In genomic region chr10:104254493-104255243, GRCh38 we compare ENCODE assay signal across 9 cellular contexts. TPM values are rescaled to one million over a fixed set of nuclear protein-coding genes. Genes with fewer than 3 reads are reported as not detected.
DNase-seq lines count a peak whose midpoint lies in the region; ATAC-seq, FAIRE-seq and TF ChIP-seq lines count a peak whose summit lies in the region.
"Had no signal": no experiment of that assay in that cellular context is flagged by ENCODE, and none has a peak within 500 bp of the region (broad histone marks: within the 10 kb centered on the region; RNA-seq: fewer than 3 reads in every experiment).

GSTO1 (plus strand) TSS chr10:104254892; CDS start chr10:104254929, 37 bp downstream.

- H3K27ac Mint-ChIP-seq in osteocyte (ENCODE audit: unreplicated experiment), result peak within 1 kb of the TSS; percentile 97

- H3K4me1 Mint-ChIP-seq in osteocyte (ENCODE audit: unreplicated experiment), result peaks cover 35% of the 10 kb centered on the region

- H3K9me3 ChIP-seq in SU-DHL-6 (ENCODE audit: insufficient read depth, low read length), result no peaks in the 10 kb centered on the region

- peak; percentile 55 for DNase-seq in COLO668 (lab: John Stamatoyannopoulos, UW; ENCODE audit: unreplicated experiment)
- DNase-seq in HTR-8/SVneo (ENCODE audit: insufficient read length, low spot score), result peak; percentile 67
- DNase-seq in Right ventricle myocardium superior, result peak; percentile 92
- DNase-seq in osteocyte (ENCODE audit: extremely low spot score, unreplicated experiment), result no peak
- no peak for DNase-seq in NCI-H1092 treated with DMSO at 0.1 percent for 48 hours (lab: John Stamatoyannopoulos, UW)

- intact Hi-C loops in Right ventricle myocardium superior (cut with DNase I), result no loop called here

- H3K4me3 Mint-ChIP-seq in osteocyte (ENCODE audit: unreplicated experiment), result peak within 1 kb of the TSS; percentile 94

- H3K27me3 ChIP-seq in SU-DHL-6 (ENCODE audit: low read length), result no peaks in the 10 kb centered on the region

- 0 to 1% (median 1%) methylated on average over 59 to 63 of the region's 63 CpGs for WGBS in adipose tissue, 3 donors

- H3K36me3 ChIP-seq in SU-DHL-6 (ENCODE audit: low read length), result no peaks in the 10 kb centered on the region

- no peak within 1 kb of the TSS for H3K4me3 ChIP-seq in SU-DHL-6 (ENCODE audit: insufficient read depth, low read length, poor library complexity, severe bottlenecking)

- ATAC-seq in GM19467 (IDR thresholded peaks at IDR 0.05; ENCODE audit: unreplicated experiment) (peak; percentile 66), Right ventricle myocardium superior (ENCODE audit: poor library complexity) (peak; percentile 93)

- peaks cover 16% of the 10 kb centered on the region; the same call in 1 of the 2 replicates for H4K20me1 ChIP-seq in SU-DHL-6 (ENCODE audit: low read depth, low read length)

- H3K9ac ChIP-seq in SU-DHL-6 (ENCODE audit: low read length), result peak within 1 kb of the TSS; percentile 37

- peaks cover 15% of the 10 kb centered on the region for H3K27me3 Mint-ChIP-seq in osteocyte (ENCODE audit: unreplicated experiment)

- TF ChIP-seq CTCF in SU-DHL-6 (IDR thresholded peaks at IDR 0.05; ENCODE audit: insufficient read depth, low read length, poor library complexity, severe bottlenecking), result no peak
- TF ChIP-seq CTCF in osteocyte (IDR thresholded peaks at IDR 0.05), result no peak

- no peak within 1 kb of the TSS for H2AFZ ChIP-seq in SU-DHL-6 (ENCODE audit: low read depth, low read length, severe bottlenecking)

- H3K9me3 Mint-ChIP-seq in osteocyte (ENCODE audit: unreplicated experiment), result no peaks in the 10 kb centered on the region

- H3K79me2 ChIP-seq in SU-DHL-6 (ENCODE audit: insufficient read depth, low read length), result peaks cover 12% of the 10 kb centered on the region; the same call in 1 of the 2 replicates

- peak within 1 kb of the TSS; percentile 22 for H3K4me2 ChIP-seq in SU-DHL-6 (ENCODE audit: low read depth, low read length, poor library complexity, severe bottlenecking)

- H3F3A ChIP-seq in SU-DHL-6 (ENCODE audit: insufficient read depth), result no peaks in the 10 kb centered on the region

- no peak for FAIRE-seq in HTR-8/SVneo (lab: Jason Lieb, UNC)
- FAIRE-seq: colon had no signal

- peaks cover 16% of the 10 kb centered on the region for H3K36me3 Mint-ChIP-seq in osteocyte (ENCODE audit: unreplicated experiment)

- no peaks in the 10 kb centered on the region for H3K9me2 ChIP-seq in SU-DHL-6 (replicated peaks; ENCODE audit: insufficient read depth, low read length)

- H3K27ac ChIP-seq in SU-DHL-6 (ENCODE audit: low read depth, low read length) (no peak within 1 kb of the TSS), adipose tissue (ENCODE audit: low read depth, low read length) (peak within 1 kb of the TSS; percentile 91)

RNA-seq across cellular contexts. Expression of gene GSTO1, which starts in this region (rescaled TPM):
- polyA plus RNA-seq in adipose tissue, result 100 to 1,000 TPM in 1 of 3 donors, 10 to 100 TPM in 2; 51.6 to 145 (median 71.4) TPM
- total RNA-seq in Right ventricle myocardium superior (173 TPM), osteocyte (71.8 and 77.4 TPM in 2 replicates)

Comparison
In these comparisons a context has a peak if more than half of its experiments do, and no peak if none do; other contexts are left out.
1. DNase-seq: peak in COLO668 (single experiment), HTR-8/SVneo (single experiment) and Right ventricle myocardium superior (single experiment); none in osteocyte (single experiment) and NCI-H1092 treated with DMSO at 0.1 percent for 48 hours (single experiment).